12 cellular contexts compared by ENCODE assay signal in the genomic region with DNA sequence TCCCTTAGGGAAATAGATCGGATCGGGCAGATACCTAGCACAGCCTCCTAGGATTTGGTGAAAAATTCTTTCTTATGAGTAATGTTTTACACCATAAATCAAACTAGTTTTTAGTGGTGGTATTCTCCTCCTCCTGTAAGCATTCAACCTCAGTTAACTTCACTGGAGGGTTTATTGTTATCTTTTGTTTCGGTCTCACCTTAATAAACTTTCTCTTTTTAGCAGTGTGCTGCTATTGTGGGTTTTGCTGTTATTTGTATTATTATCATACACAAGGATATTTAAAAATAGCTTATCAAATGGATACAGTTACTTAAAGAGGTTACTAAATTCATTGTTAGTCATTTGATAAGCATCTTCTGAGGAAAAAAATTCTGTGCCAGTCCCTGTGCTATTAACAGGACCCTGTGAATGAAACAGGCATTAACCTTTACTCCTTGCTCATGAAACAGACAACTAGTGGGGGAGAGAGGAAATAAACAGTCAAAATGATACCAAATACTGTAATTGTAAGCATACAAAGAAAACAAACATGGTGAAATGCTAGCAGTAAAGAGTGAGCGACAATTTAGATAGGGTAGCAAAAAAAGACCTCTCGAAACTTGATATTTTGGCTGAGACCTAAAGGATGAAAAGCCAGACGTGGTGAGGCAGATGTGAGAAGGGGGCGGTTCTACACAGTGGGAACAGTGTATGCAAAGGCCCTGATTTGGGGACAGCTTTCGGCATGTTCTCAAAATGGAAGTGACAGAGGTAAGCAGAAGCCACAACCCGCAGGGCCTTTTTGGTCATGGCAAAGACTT.
DNase-seq lines count a peak whose midpoint lies in the region; ATAC-seq and TF ChIP-seq lines count a peak whose summit lies in the region.
"Had no signal": no experiment of that assay in that cellular context is flagged by ENCODE, and none has a peak within 500 bp of the region (broad histone marks: within the 10 kb centered on the region; RNA-seq: fewer than 3 reads in every experiment).

No MANE protein-coding gene starts in this region.

- intact Hi-C loops in activated naive CD4-positive, alpha-beta T cell treated with anti-CD3 and anti-CD28 coated beads for 36 hours (cut with micrococcal nuclease): no loop called here

- H3K9me3 Mint-ChIP-seq in activated naive CD4-positive, alpha-beta T cell treated with anti-CD3 and anti-CD28 coated beads for 36 hours: no peaks in the 10 kb centered on the region
- H3K9me3 Mint-ChIP-seq: nephron had no signal

- no peaks in the 10 kb centered on the region for H3K36me3 Mint-ChIP-seq in activated naive CD4-positive, alpha-beta T cell treated with anti-CD3 and anti-CD28 coated beads for 36 hours (ENCODE audit: low read depth)

- no peak for TF ChIP-seq CTCF in GM10248 (IDR thresholded peaks at IDR 0.05; ENCODE audit: control extremely low read depth, extremely low read depth, low read depth, missing control alignments)

- peak; percentile 86 for ATAC-seq in GM19328 (IDR thresholded peaks at IDR 0.05; ENCODE audit: unreplicated experiment)
- peak; percentile 94 for ATAC-seq in HG02642 (IDR thresholded peaks at IDR 0.05; ENCODE audit: poor library complexity, unreplicated experiment)
- peak; percentile 95 for ATAC-seq in HG03442 (IDR thresholded peaks at IDR 0.05; ENCODE audit: unreplicated experiment)
- ATAC-seq: stimulated activated naive CD8-positive, alpha-beta T cell treated with anti-CD3 and anti-CD28 coated beads, Interleukin-15, Interleukin-2, amounts not matched to agents 100 U/mL and 50 U/mL, for 24 hours had no signal

- DNase-seq in GM10248 (ENCODE audit: extremely low spot score) (peak; percentile 31), retina (no peak), NCI-H1105 treated with DMSO at 0.1 percent for 48 hours (lab: John Stamatoyannopoulos, UW) (no peak)
- DNase-seq in stimulated activated CD4-positive, alpha-beta T cell treated with anti-CD3 and anti-CD28 coated beads, Interleukin-2, amount 100 ng/mL, for 24 hours: no peak
- no peak for DNase-seq in activated naive CD4-positive, alpha-beta T cell treated with anti-CD3 and anti-CD28 coated beads for 36 hours
- DNase-seq: activated T-cell treated with anti-CD3 and anti-CD28 coated beads, Interleukin-2, amount 50 U/mL, for 1 hour; NCI-H1417 treated with DMSO at 0.1 percent for 48 hours; stimulated activated naive CD8-positive, alpha-beta T cell treated with anti-CD3 and anti-CD28 coated beads, Interleukin-15, Interleukin-2, amounts not matched to agents 100 U/mL and 50 U/mL, for 24 hours had no signal

- no peak overlapping the region for H3K27ac Mint-ChIP-seq in activated naive CD4-positive, alpha-beta T cell treated with anti-CD3 and anti-CD28 coated beads for 36 hours
- H3K27ac Mint-ChIP-seq: nephron had no signal

- no peaks in the 10 kb centered on the region for H3K27me3 Mint-ChIP-seq in activated naive CD4-positive, alpha-beta T cell treated with anti-CD3 and anti-CD28 coated beads for 36 hours (ENCODE audit: low read depth)

- H3K4me1 Mint-ChIP-seq in activated naive CD4-positive, alpha-beta T cell treated with anti-CD3 and anti-CD28 coated beads for 36 hours (ENCODE audit: low read depth): no peaks in the 10 kb centered on the region
- H3K4me1 Mint-ChIP-seq: nephron had no signal

- CTCF ChIA-PET in GM10248 (lab: Yijun Ruan, JAX): no interaction called here
- CTCF ChIA-PET in activated naive CD4-positive, alpha-beta T cell treated with anti-CD3 and anti-CD28 coated beads for 36 hours (lab: Charles Lee): no interaction called here

- POLR2A ChIA-PET in GM10248 (lab: Yijun Ruan, JAX): no interaction called here

- H3K4me3 Mint-ChIP-seq in activated naive CD4-positive, alpha-beta T cell treated with anti-CD3 and anti-CD28 coated beads for 36 hours: no peak overlapping the region
- H3K4me3 Mint-ChIP-seq: nephron had no signal
